16 cellular contexts compared by ENCODE assay signal in genomic region chr10:3708830-3709229, GRCh38.
A peak's percentile ranks its signal among the peaks of the same experiment; 100 is the strongest.
DNase-seq lines count a peak whose midpoint lies in the region; ATAC-seq and TF ChIP-seq lines count a peak whose summit lies in the region.
"Had no signal": no experiment of that assay in that cellular context is flagged by ENCODE, and none has a peak within 500 bp of the region (broad histone marks: within the 10 kb centered on the region; RNA-seq: fewer than 3 reads in every experiment).

No MANE protein-coding gene starts in this region.

- no peaks in the 10 kb centered on the region for H3K36me3 Mint-ChIP-seq in activated CD4-positive, alpha-beta memory T cell treated with anti-CD3 and anti-CD28 coated beads for 36 hours
- peaks cover 9% of the 10 kb centered on the region for H3K36me3 Mint-ChIP-seq in activated CD4-positive, alpha-beta memory T cell treated with anti-CD3 and anti-CD28 coated beads, Interleukin-2, amount 10 ng/mL, durations not matched to agents 7 days and 5 days (ENCODE audit: low read depth)
- no peaks in the 10 kb centered on the region for H3K36me3 Mint-ChIP-seq in activated T-helper 17 cell treated with anti-CD3 and anti-CD28 coated beads, Interleukin-2, amount 50 U/mL, for 72 hours (ENCODE audit: low read depth)

- DNase-seq in activated CD4-positive, alpha-beta memory T cell treated with anti-CD3 and anti-CD28 coated beads for 36 hours = peak; percentile 20
- DNase-seq in activated CD4-positive, alpha-beta memory T cell treated with anti-CD3 and anti-CD28 coated beads, Interleukin-2, amount 10 ng/mL, durations not matched to agents 7 days and 5 days = no peak
- DNase-seq in fibroblast of the aortic adventitia (ENCODE audit: low read depth) = peak; percentile 57
- no peak for DNase-seq in gastrocnemius medialis
- DNase-seq in SJCRH30 = no peak
- DNase-seq in activated naive CD4-positive, alpha-beta T cell treated with anti-CD3 and anti-CD28 coated beads, Interleukin-2, amount 50 U/mL, for 16 hours = no peak
- DNase-seq: C1 segment of cervical spinal cord, NCI-H1436 treated with DMSO at 0.1 percent for 48 hours, NCI-H2081 treated with DMSO at 0.1 percent for 48 hours, NCI-H446, PC-3 had no signal

- H3K27me3 ChIP-seq in gastrocnemius medialis (no peaks in the 10 kb centered on the region), SJCRH30 (no peaks in the 10 kb centered on the region)

- H3K27ac ChIP-seq in gastrocnemius medialis (no peak overlapping the region), SJCRH30 (no peak overlapping the region)
- H3K27ac ChIP-seq: 22Rv1, SK-N-MC had no signal

- POLR2A ChIA-PET in activated CD4-positive, alpha-beta memory T cell treated with anti-CD3 and anti-CD28 coated beads for 36 hours (lab: Charles Lee) = interaction anchor here (0.9 to 1.5 kb wide), 2 partner anchors 31 to 49 kb away, joined by 3 to 6 read pairs; no protein-coding TSS in a partner anchor
- POLR2A ChIA-PET in activated CD4-positive, alpha-beta memory T cell treated with anti-CD3 and anti-CD28 coated beads, Interleukin-2, amount 10 ng/mL, durations not matched to agents 7 days and 5 days (lab: Charles Lee) = interaction anchor here (1.0 kb wide), 1 partner anchor 32 kb away, joined by 3 read pairs; no protein-coding TSS in a partner anchor

- H3K4me1 ChIP-seq in gastrocnemius medialis (no peaks in the 10 kb centered on the region), SJCRH30 (no peaks in the 10 kb centered on the region)

- H3K27me3 Mint-ChIP-seq in activated CD4-positive, alpha-beta memory T cell treated with anti-CD3 and anti-CD28 coated beads for 36 hours = peaks cover 2% of the 10 kb centered on the region
- no peaks in the 10 kb centered on the region for H3K27me3 Mint-ChIP-seq in activated CD4-positive, alpha-beta memory T cell treated with anti-CD3 and anti-CD28 coated beads, Interleukin-2, amount 10 ng/mL, durations not matched to agents 7 days and 5 days
- no peaks in the 10 kb centered on the region for H3K27me3 Mint-ChIP-seq in activated T-helper 17 cell treated with anti-CD3 and anti-CD28 coated beads, Interleukin-2, amount 50 U/mL, for 72 hours

- CTCF ChIA-PET in activated CD4-positive, alpha-beta memory T cell treated with anti-CD3 and anti-CD28 coated beads for 36 hours (lab: Charles Lee) = no interaction called here
- CTCF ChIA-PET in activated CD4-positive, alpha-beta memory T cell treated with anti-CD3 and anti-CD28 coated beads, Interleukin-2, amount 10 ng/mL, durations not matched to agents 7 days and 5 days (lab: Charles Lee) = no interaction called here

- no peaks in the 10 kb centered on the region for H3K36me3 ChIP-seq in gastrocnemius medialis
- no peaks in the 10 kb centered on the region for H3K36me3 ChIP-seq in SJCRH30

- intact Hi-C loops in activated CD4-positive, alpha-beta memory T cell treated with anti-CD3 and anti-CD28 coated beads for 36 hours (cut with micrococcal nuclease) = loop anchor here (5.0 kb wide), 1 partner anchor 42 kb away; no protein-coding TSS in a partner anchor
- intact Hi-C loops in gastrocnemius medialis (cut with DNase I; ENCODE audit: low total_unique reads) = no loop called here

- H3K9me3 Mint-ChIP-seq in activated CD4-positive, alpha-beta memory T cell treated with anti-CD3 and anti-CD28 coated beads for 36 hours = peaks cover 18% of the 10 kb centered on the region
- peaks cover 11% of the 10 kb centered on the region for H3K9me3 Mint-ChIP-seq in activated CD4-positive, alpha-beta memory T cell treated with anti-CD3 and anti-CD28 coated beads, Interleukin-2, amount 10 ng/mL, durations not matched to agents 7 days and 5 days
- H3K9me3 Mint-ChIP-seq in activated T-helper 17 cell treated with anti-CD3 and anti-CD28 coated beads, Interleukin-2, amount 50 U/mL, for 72 hours = peaks cover 5% of the 10 kb centered on the region

- no peak for TF ChIP-seq POLR2A in gastrocnemius medialis (IDR thresholded peaks at IDR 0.05)

- H3K4me3 ChIP-seq in fibroblast of the aortic adventitia (ENCODE audit: low read depth, low read length) (no peak overlapping the region), gastrocnemius medialis (no peak overlapping the region), SJCRH30 (no peak overlapping the region)
- H3K4me3 ChIP-seq: SK-N-MC had no signal

- no peak overlapping the region for H3K4me3 Mint-ChIP-seq in activated CD4-positive, alpha-beta memory T cell treated with anti-CD3 and anti-CD28 coated beads for 36 hours
- no peak overlapping the region for H3K4me3 Mint-ChIP-seq in activated CD4-positive, alpha-beta memory T cell treated with anti-CD3 and anti-CD28 coated beads, Interleukin-2, amount 10 ng/mL, durations not matched to agents 7 days and 5 days
- H3K4me3 Mint-ChIP-seq in activated T-helper 17 cell treated with anti-CD3 and anti-CD28 coated beads, Interleukin-2, amount 50 U/mL, for 72 hours = no peak overlapping the region

- H3K4me1 Mint-ChIP-seq in activated CD4-positive, alpha-beta memory T cell treated with anti-CD3 and anti-CD28 coated beads for 36 hours (ENCODE audit: low read depth) = peaks cover 20% of the 10 kb centered on the region
- peaks cover 21% of the 10 kb centered on the region for H3K4me1 Mint-ChIP-seq in activated CD4-positive, alpha-beta memory T cell treated with anti-CD3 and anti-CD28 coated beads, Interleukin-2, amount 10 ng/mL, durations not matched to agents 7 days and 5 days
- H3K4me1 Mint-ChIP-seq in activated T-helper 17 cell treated with anti-CD3 and anti-CD28 coated beads, Interleukin-2, amount 50 U/mL, for 72 hours = peaks cover 5% of the 10 kb centered on the region

- H3K9me3 ChIP-seq in gastrocnemius medialis (no peaks in the 10 kb centered on the region), SJCRH30 (replicated peaks) (no peaks in the 10 kb centered on the region)

- ATAC-seq in activated T-helper 17 cell treated with anti-CD3 and anti-CD28 coated beads, Interleukin-2, amount 50 U/mL, for 72 hours (replicated peaks) = peak; percentile 64
- ATAC-seq in gastrocnemius medialis (no peak), GM19351 (IDR thresholded peaks at IDR 0.05; ENCODE audit: unreplicated experiment) (no peak)
- ATAC-seq: HCT116, PC-3 had no signal

- peak overlapping the region; percentile 38 for H3K27ac Mint-ChIP-seq in activated CD4-positive, alpha-beta memory T cell treated with anti-CD3 and anti-CD28 coated beads for 36 hours
- no peak overlapping the region for H3K27ac Mint-ChIP-seq in activated CD4-positive, alpha-beta memory T cell treated with anti-CD3 and anti-CD28 coated beads, Interleukin-2, amount 10 ng/mL, durations not matched to agents 7 days and 5 days
- H3K27ac Mint-ChIP-seq in activated T-helper 17 cell treated with anti-CD3 and anti-CD28 coated beads, Interleukin-2, amount 50 U/mL, for 72 hours = peak overlapping the region; percentile 31

- in situ Hi-C loops in gastrocnemius medialis (cut with MboI; ENCODE audit: low sequenced_read_pairs in 4 of 4) = no loop called here

- TF ChIP-seq CTCF in fibroblast of the aortic adventitia (IDR thresholded peaks at IDR 0.05; ENCODE audit: insufficient read depth, low read length) (no peak), gastrocnemius medialis (IDR thresholded peaks at IDR 0.05 in 4 of 5, conservative IDR thresholded peaks at IDR 0.05 in 1 of 5) (no peak)

Comparison
In these comparisons a context has a peak if more than half of its experiments do, and no peak if none do; other contexts are left out.
1. DNase-seq: peak in activated CD4-positive, alpha-beta memory T cell treated with anti-CD3 and anti-CD28 coated beads for 36 hours (single experiment) and fibroblast of the aortic adventitia (single experiment); none in activated CD4-positive, alpha-beta memory T cell treated with anti-CD3 and anti-CD28 coated beads, Interleukin-2, amount 10 ng/mL, durations not matched to agents 7 days and 5 days (single experiment), gastrocnemius medialis (0 of 2), SJCRH30 (0 of 2) and activated naive CD4-positive, alpha-beta T cell treated with anti-CD3 and anti-CD28 coated beads, Interleukin-2, amount 50 U/mL, for 16 hours (single experiment).